Comparison of ENCODE assay signal across 8 cellular contexts in the genomic region with DNA sequence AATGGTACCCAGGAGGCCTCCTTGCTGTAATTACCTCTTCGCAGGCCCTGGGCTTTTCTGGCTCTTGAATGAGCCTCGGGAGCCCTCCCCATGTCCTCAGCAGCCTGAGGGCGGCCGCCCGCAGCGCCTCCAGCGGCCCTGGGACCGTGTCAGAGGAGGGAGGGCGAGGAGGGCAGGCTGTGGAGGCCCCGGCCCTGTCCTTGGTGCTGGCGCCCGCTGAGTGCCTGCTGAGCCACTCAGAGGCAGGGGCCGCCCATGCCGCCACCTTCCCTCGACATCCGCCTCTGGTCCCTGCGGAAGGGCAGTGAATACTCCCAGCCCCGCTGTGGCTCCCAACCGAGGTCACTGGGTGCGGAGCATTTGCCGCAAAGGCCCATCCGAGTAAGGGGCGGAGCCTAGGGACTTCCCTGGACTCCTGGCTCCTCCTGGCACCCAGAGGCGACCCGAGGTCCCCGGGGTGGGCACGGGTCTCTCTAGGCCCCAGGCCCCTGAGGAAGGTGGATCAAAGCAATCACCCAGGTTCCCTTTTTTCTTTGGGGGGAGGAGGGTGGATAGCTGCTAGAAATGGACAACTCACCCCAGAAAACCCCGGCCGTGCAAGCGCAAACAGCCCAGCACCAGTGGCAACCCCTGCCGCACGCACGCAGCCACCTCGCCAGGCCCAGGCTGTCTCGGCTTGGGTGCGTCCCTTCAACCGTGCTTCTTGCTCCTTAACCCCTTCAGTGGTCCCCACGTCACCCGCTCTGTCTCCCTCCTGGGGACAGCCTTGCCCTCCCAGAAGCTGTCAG. TPM values are rescaled to one million over a fixed set of nuclear protein-coding genes. Genes with fewer than 3 reads are reported as not detected.
DNase-seq lines count a peak whose midpoint lies in the region; ATAC-seq, FAIRE-seq and TF ChIP-seq lines count a peak whose summit lies in the region.

No MANE protein-coding gene starts in this region.

- H3K4me1 ChIP-seq in BLaER1 (peaks cover 19% of the 10 kb centered on the region), K562 (replicated peaks in 1 of 2; ENCODE audit: control insufficient read depth in 2 of 2, insufficient read depth in 2 of 2, low read length in 2 of 2) (peaks cover 0 to 12% of the 10 kb centered on the region in 2 experiments; a peak in 2 of 5 replicates), lower lobe of right lung (no peaks in the 10 kb centered on the region)

- H3K9me3 ChIP-seq in BLaER1 (peaks cover 10% of the 10 kb centered on the region; the same call in 1 of the 2 replicates), K562 (replicated peaks; ENCODE audit: control insufficient read depth, insufficient read depth, low read depth, low read length) (no peaks in the 10 kb centered on the region), lower lobe of right lung (no peaks in the 10 kb centered on the region)

- FAIRE-seq in K562 (lab: Jason Lieb, UNC), result no peak

- peak overlapping the region; percentile 75 for H3K4me2 ChIP-seq in BLaER1
- H3K4me2 ChIP-seq in K562 (ENCODE audit: insufficient read depth, low read length), result no peak overlapping the region

- peak overlapping the region; percentile 49; the same call in 1 of the 2 replicates for H3K4me3 ChIP-seq in BLaER1
- H3K4me3 ChIP-seq in K562, result no peak overlapping the region
- no peak overlapping the region for H3K4me3 ChIP-seq in lower lobe of right lung

- peak; percentile 89 for ATAC-seq in K562
- peak; percentile 42 to 48 for ATAC-seq in lower lobe of right lung
- ATAC-seq in HG03196 (IDR thresholded peaks at IDR 0.05; ENCODE audit: unreplicated experiment), result no peak

- POLR2A ChIA-PET in K562 (lab: Yijun Ruan, JAX), result interaction anchor here (0.6 kb wide), 1 partner anchor 22 kb away, joined by 3 read pairs; no protein-coding TSS in a partner anchor

- H3K9me1 ChIP-seq in K562 (ENCODE audit: control insufficient read depth, insufficient read depth, low read length), result no peaks in the 10 kb centered on the region

- H4K20me1 ChIP-seq in BLaER1 (peaks cover 55% of the 10 kb centered on the region), K562 (replicated peaks; ENCODE audit: control insufficient read depth, insufficient read depth, low read length) (peaks cover 35% of the 10 kb centered on the region)

- no peak overlapping the region for H2AFZ ChIP-seq in K562 (ENCODE audit: low read depth, low read length)

- no peak for TF ChIP-seq EP300 in K562 (IDR thresholded peaks at IDR 0.05; ENCODE audit: low read length)

- WGBS in K562 (ENCODE audit: insufficient coverage, low coverage, missing lambda C conversion rate), result 4% methylated on average over 35 of the region's 39 CpGs

- no TSS peak for BruUV-seq in K562 (replicated peaks; lab: Mats Ljungman, UMichigan)

- TF ChIP-seq POLR2A in K562 (conservative IDR thresholded peaks at IDR 0.05), result no peak

- intact Hi-C loops in K562 (cut with micrococcal nuclease) (no loop called here), lower lobe of right lung (cut with DNase I) (no loop called here)

- H3K27ac ChIP-seq in BLaER1, result no peak overlapping the region
- no peak overlapping the region for H3K27ac ChIP-seq in K562 (ENCODE audit: extremely low read depth, low read depth, low read length)
- no peak overlapping the region for H3K27ac ChIP-seq in lower lobe of right lung

- in situ Hi-C loops in K562 (cut with MboI), result no loop called here

- TF ChIP-seq RAD21 in K562 (CRISPR knock-in tag; conservative IDR thresholded peaks at IDR 0.05 in 1 of 2, IDR thresholded peaks at IDR 0.05 in 1 of 2), result no peak

- H3K27me3 ChIP-seq in BLaER1 (peaks cover 84% of the 10 kb centered on the region), K562 (ENCODE audit: control insufficient read depth in 2 of 2, insufficient read depth in 2 of 2, low read length in 2 of 2) (peaks cover 28 to 68% of the 10 kb centered on the region in 2 experiments), lower lobe of right lung (ENCODE audit: low read depth) (peaks cover 97% of the 10 kb centered on the region)

- DNase-seq in HT-29 (ENCODE audit: low spot score), result peak; percentile 15
- peak; percentile 34 to 71 (median 68) for DNase-seq in K562 (ENCODE audit: extremely low read depth in 1 of 4, low spot score in 3 of 4)
- no peak for DNase-seq in lower lobe of right lung
- DNase-seq in KG1 (lab: John Stamatoyannopoulos, UW), result no peak
- DNase-seq in dedifferentiated amniotic fluid mesenchymal stem cell (ENCODE audit: extremely low spot score), result no peak
- no peak for DNase-seq in NCI-H2171 (lab: John Stamatoyannopoulos, UW)

- TF ChIP-seq CTCF in K562 (IDR thresholded peaks at IDR 0.05 in 2 of 3, conservative IDR thresholded peaks at IDR 0.05 in 1 of 3; ENCODE audit: insufficient read depth in 2 of 3, low read depth in 1 of 3, low read length in 3 of 3), result peak in 2 of 3 experiments; percentile 20 to 24; a peak in 2 of 6 replicates
- no peak for TF ChIP-seq CTCF in lower lobe of right lung (IDR thresholded peaks at IDR 0.05)

- H3K79me2 ChIP-seq in K562 (ENCODE audit: control insufficient read depth, insufficient read depth, low read length), result no peaks in the 10 kb centered on the region

- CTCF ChIA-PET in K562 (lab: Yijun Ruan, JAX; ENCODE audit: low intra/inter-chr PET ratio), result no interaction called here

- H3K9ac ChIP-seq in BLaER1, result no peak overlapping the region
- H3K9ac ChIP-seq in K562 (ENCODE audit: insufficient read depth in 1 of 2, low read depth in 2 of 2, low read length in 2 of 2), result no peak overlapping the region

- H3K36me3 ChIP-seq in BLaER1 (no peaks in the 10 kb centered on the region), K562 (ENCODE audit: control insufficient read depth, insufficient read depth, low read length) (no peaks in the 10 kb centered on the region), lower lobe of right lung (no peaks in the 10 kb centered on the region)

TF ChIP-seq in K562, 482 proteins besides CTCF, POLR2A, EP300 and RAD21 (continues in another document):
- 0 out of 2 replicates have a peak, but pooled peaks have one; percentile 38 for TF ChIP-seq NR2C2 (CRISPR knock-in tag; IDR thresholded peaks at IDR 0.05)
- TF ChIP-seq NR2C2 (tag; IDR thresholded peaks at IDR 0.05), result no peak
- TF ChIP-seq, protein P1, sequence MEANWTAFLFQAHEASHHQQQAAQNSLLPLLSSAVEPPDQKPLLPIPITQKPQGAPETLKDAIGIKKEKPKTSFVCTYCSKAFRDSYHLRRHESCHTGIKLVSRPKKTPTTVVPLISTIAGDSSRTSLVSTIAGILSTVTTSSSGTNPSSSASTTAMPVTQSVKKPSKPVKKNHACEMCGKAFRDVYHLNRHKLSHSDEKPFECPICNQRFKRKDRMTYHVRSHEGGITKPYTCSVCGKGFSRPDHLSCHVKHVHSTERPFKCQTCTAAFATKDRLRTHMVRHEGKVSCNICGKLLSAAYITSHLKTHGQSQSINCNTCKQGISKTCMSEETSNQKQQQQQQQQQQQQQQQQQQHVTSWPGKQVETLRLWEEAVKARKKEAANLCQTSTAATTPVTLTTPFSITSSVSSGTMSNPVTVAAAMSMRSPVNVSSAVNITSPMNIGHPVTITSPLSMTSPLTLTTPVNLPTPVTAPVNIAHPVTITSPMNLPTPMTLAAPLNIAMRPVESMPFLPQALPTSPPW (CRISPR knock-in tag; IDR thresholded peaks at IDR 0.05), result peak; percentile 38
- TF ChIP-seq SIN3A (IDR thresholded peaks at IDR 0.05; ENCODE audit: borderline replicate concordance in 2 of 2, control insufficient read depth in 1 of 2, low read depth in 2 of 2, low read length in 2 of 2), result peak in 1 of 2 experiments; percentile 45; a peak in 1 of 4 replicates
- TF ChIP-seq MIER1 (IDR thresholded peaks at IDR 0.05; ENCODE audit: low read depth), result peak; percentile 84
- 0 out of 4 replicates have a peak, but pooled peaks of 1 of the 2 experiments have one; percentile 18 for TF ChIP-seq TEAD1 (CRISPR knock-in tag; IDR thresholded peaks at IDR 0.05)

RNA-seq across cellular contexts. Expression of a gene that starts 2.7 kb away (rescaled TPM):
- not detected in 2 replicates for total RNA-seq in HT-29 (2014; rRNA removed; shearing (Covaris generic))
- not detected in 2 replicates for total RNA-seq in K562 (2011; cell fraction: chromatin; rRNA removed; ENCODE audit: low replicate concordance)
- total RNA-seq in K562 (2011; cell fraction: nucleolus; rRNA removed), result not detected in 2 replicates
- total RNA-seq in K562 (2011; cell fraction: nucleoplasm; rRNA removed), result not detected in 2 replicates
- total RNA-seq in K562 (2014; rRNA removed), result not detected in 2 replicates
- not detected in 2 replicates for total RNA-seq in K562 (2014; rRNA removed; fragmentation: Illumina TruSeq; extraction: Trizol)
- not detected in 2 replicates for total RNA-seq in K562 (2015; rRNA removed; fragmentation: Illumina TruSeq; extraction: Trizol)
- total RNA-seq in K562 (2021), result not detected in 2 replicates
- polyA plus RNA-seq in K562 (2011; rRNA removed), result not detected in 2 replicates
- polyA plus RNA-seq in K562 (2011; cell fraction: cytosol; rRNA removed), result not detected in 2 replicates
- not detected in 2 replicates for polyA plus RNA-seq in K562 (2011; cell fraction: nucleus; rRNA removed)
- polyA plus RNA-seq in K562 (2012), result 0.09 and 0.25 TPM in 2 replicates
- not detected in 2 replicates for polyA plus RNA-seq in K562 (2014; fragmentation: Illumina TruSeq; extraction: Trizol)
- polyA plus RNA-seq in K562 (2014; fragmentation: Nextera tagmentation; extraction: Ambion mirVana), result not detected
- polyA plus RNA-seq in K562 (2014; rRNA removed), result not detected in 2 replicates
- polyA minus RNA-seq in K562 (2011; rRNA and poly(A)+ RNA removed), result not detected in 2 replicates
- not detected in 2 replicates for polyA minus RNA-seq in K562 (2011; cell fraction: cytosol; rRNA and poly(A)+ RNA removed)
- not detected in 2 replicates for polyA minus RNA-seq in K562 (2011; cell fraction: nucleus; rRNA and poly(A)+ RNA removed)
- total RNA-seq in lower lobe of right lung, result not detected

Comparison
In these comparisons a context has a peak if more than half of its experiments do, and no peak if none do; other contexts are left out.
1. DNase-seq: peak in HT-29 (single experiment) and K562 (4 of 4); none in lower lobe of right lung (single experiment), KG1 (single experiment), dedifferentiated amniotic fluid mesenchymal stem cell (single experiment) and NCI-H2171 (single experiment).